1 cellular context compared by ENCODE assay signal in the genomic region with DNA sequence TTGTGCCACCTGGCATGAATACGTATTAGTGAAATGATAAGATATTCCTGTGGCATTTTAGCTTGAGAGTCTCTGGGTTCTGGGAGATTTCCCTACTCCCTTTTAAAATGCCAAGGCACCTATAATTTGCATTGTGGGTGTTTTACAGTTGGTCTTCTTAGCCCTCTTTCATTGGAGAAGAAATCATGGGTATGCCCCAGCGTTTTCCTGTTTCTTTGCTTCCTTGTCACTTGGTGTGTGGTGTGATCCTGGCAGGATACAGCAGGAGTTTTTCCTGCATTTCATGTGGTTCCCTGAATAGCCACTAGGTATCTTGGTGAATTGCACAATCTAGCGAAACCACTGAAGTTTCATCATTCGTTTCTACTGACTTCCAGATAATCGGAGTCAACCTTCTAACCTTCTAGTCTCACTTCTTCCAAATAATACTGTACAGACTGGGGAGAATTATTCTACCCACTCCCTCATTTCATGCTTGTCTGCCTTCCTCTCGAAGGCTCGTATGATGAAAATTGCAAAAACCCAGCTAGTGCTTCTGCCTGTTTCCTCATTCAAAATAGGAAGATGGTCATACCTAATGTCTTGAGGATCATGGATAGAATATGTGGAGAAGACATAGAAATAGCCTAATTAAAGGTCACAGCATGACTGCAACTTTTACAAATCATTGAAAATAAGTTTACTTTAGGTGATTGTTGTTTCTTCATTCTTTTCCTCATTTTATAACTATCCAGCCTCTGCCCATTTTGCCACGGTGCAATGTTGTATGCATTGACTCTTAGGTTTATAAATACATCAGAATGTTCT.
TF ChIP-seq lines count a peak whose summit lies in the region.

No MANE protein-coding gene starts in this region.

TF ChIP-seq in K562, 482 proteins besides CTCF, POLR2A, EP300 and RAD21 (continued from another document and continues in another):
- TF ChIP-seq, protein P1, sequence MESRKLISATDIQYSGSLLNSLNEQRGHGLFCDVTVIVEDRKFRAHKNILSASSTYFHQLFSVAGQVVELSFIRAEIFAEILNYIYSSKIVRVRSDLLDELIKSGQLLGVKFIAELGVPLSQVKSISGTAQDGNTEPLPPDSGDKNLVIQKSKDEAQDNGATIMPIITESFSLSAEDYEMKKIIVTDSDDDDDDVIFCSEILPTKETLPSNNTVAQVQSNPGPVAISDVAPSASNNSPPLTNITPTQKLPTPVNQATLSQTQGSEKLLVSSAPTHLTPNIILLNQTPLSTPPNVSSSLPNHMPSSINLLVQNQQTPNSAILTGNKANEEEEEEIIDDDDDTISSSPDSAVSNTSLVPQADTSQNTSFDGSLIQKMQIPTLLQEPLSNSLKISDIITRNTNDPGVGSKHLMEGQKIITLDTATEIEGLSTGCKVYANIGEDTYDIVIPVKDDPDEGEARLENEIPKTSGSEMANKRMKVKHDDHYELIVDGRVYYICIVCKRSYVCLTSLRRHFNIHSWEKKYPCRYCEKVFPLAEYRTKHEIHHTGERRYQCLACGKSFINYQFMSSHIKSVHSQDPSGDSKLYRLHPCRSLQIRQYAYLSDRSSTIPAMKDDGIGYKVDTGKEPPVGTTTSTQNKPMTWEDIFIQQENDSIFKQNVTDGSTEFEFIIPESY (CRISPR knock-in tag; IDR thresholded peaks at IDR 0.05), result 0 out of 2 replicates have a peak, but pooled peaks have one; percentile 35
- TF ChIP-seq ZNF133 (CRISPR knock-in tag; IDR thresholded peaks at IDR 0.05), result no peak
- 0 out of 2 replicates have a peak, but pooled peaks have one; percentile 20 for TF ChIP-seq DMBX1 (CRISPR knock-in tag; IDR thresholded peaks at IDR 0.05; ENCODE audit: borderline replicate concordance)
- no peak for TF ChIP-seq POLR2B (IDR thresholded peaks at IDR 0.05; ENCODE audit: low read depth, partially characterized antibody)
- no peak for TF ChIP-seq BRD9 (IDR thresholded peaks at IDR 0.05; ENCODE audit: low read depth, partially characterized antibody)
- TF ChIP-seq ELF2 (CRISPR knock-in tag; IDR thresholded peaks at IDR 0.05), result peak; percentile 73
- 0 out of 2 replicates have a peak, but pooled peaks have one; percentile 51 for TF ChIP-seq ZNF3 (CRISPR knock-in tag; IDR thresholded peaks at IDR 0.05)
- no peak for TF ChIP-seq LARP7 (IDR thresholded peaks at IDR 0.05)
- TF ChIP-seq FOXP1 (CRISPR knock-in tag; IDR thresholded peaks at IDR 0.05), result no peak
- no peak for TF ChIP-seq ZBTB1 (CRISPR knock-in tag; IDR thresholded peaks at IDR 0.05; ENCODE audit: borderline replicate concordance, low read depth)
- no peak for TF ChIP-seq SLC30A9 (CRISPR knock-in tag; IDR thresholded peaks at IDR 0.05)
- peak; percentile 23; the same call in 1 of the 2 replicates for TF ChIP-seq RFX7 (CRISPR knock-in tag; IDR thresholded peaks at IDR 0.05)
- TF ChIP-seq TAF9B (IDR thresholded peaks at IDR 0.05; ENCODE audit: partially characterized antibody), result no peak
- TF ChIP-seq, protein P2, sequence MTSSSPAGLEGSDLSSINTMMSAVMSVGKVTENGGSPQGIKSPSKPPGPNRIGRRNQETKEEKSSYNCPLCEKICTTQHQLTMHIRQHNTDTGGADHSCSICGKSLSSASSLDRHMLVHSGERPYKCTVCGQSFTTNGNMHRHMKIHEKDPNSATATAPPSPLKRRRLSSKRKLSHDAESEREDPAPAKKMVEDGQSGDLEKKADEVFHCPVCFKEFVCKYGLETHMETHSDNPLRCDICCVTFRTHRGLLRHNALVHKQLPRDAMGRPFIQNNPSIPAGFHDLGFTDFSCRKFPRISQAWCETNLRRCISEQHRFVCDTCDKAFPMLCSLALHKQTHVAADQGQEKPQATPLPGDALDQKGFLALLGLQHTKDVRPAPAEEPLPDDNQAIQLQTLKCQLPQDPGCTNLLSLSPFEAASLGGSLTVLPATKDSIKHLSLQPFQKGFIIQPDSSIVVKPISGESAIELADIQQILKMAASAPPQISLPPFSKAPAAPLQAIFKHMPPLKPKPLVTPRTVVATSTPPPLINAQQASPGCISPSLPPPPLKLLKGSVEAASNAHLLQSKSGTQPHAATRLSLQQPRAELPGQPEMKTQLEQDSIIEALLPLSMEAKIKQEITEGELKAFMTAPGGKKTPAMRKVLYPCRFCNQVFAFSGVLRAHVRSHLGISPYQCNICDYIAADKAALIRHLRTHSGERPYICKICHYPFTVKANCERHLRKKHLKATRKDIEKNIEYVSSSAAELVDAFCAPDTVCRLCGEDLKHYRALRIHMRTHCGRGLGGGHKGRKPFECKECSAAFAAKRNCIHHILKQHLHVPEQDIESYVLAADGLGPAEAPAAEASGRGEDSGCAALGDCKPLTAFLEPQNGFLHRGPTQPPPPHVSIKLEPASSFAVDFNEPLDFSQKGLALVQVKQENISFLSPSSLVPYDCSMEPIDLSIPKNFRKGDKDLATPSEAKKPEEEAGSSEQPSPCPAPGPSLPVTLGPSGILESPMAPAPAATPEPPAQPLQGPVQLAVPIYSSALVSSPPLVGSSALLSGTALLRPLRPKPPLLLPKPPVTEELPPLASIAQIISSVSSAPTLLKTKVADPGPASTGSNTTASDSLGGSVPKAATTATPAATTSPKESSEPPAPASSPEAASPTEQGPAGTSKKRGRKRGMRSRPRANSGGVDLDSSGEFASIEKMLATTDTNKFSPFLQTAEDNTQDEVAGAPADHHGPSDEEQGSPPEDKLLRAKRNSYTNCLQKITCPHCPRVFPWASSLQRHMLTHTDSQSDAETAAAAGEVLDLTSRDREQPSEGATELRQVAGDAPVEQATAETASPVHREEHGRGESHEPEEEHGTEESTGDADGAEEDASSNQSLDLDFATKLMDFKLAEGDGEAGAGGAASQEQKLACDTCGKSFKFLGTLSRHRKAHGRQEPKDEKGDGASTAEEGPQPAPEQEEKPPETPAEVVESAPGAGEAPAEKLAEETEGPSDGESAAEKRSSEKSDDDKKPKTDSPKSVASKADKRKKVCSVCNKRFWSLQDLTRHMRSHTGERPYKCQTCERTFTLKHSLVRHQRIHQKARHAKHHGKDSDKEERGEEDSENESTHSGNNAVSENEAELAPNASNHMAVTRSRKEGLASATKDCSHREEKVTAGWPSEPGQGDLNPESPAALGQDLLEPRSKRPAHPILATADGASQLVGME (CRISPR knock-in tag; IDR thresholded peaks at IDR 0.05), result no peak; the same call in 1 of the 2 replicates
- no peak for TF ChIP-seq ZNF431 (CRISPR knock-in tag; IDR thresholded peaks at IDR 0.05)
- no peak for TF ChIP-seq MCM5 (IDR thresholded peaks at IDR 0.05; ENCODE audit: low read depth)
- no peak for TF ChIP-seq RB1 (IDR thresholded peaks at IDR 0.05; ENCODE audit: low read depth)
- TF ChIP-seq PTRF (tag; IDR thresholded peaks at IDR 0.05), result no peak; the same call in 1 of the 2 replicates
- no peak for TF ChIP-seq PRMT5 (CRISPR knock-in tag; IDR thresholded peaks at IDR 0.05)
- TF ChIP-seq MAZ (CRISPR knock-in tag; conservative IDR thresholded peaks at IDR 0.05 in 1 of 2, IDR thresholded peaks at IDR 0.05 in 1 of 2), result peak; percentile 32 to 60; a peak in 2 of 4 replicates
- no peak for TF ChIP-seq MTF1 (CRISPR knock-in tag; IDR thresholded peaks at IDR 0.05; ENCODE audit: borderline replicate concordance)
- TF ChIP-seq, protein P3, sequence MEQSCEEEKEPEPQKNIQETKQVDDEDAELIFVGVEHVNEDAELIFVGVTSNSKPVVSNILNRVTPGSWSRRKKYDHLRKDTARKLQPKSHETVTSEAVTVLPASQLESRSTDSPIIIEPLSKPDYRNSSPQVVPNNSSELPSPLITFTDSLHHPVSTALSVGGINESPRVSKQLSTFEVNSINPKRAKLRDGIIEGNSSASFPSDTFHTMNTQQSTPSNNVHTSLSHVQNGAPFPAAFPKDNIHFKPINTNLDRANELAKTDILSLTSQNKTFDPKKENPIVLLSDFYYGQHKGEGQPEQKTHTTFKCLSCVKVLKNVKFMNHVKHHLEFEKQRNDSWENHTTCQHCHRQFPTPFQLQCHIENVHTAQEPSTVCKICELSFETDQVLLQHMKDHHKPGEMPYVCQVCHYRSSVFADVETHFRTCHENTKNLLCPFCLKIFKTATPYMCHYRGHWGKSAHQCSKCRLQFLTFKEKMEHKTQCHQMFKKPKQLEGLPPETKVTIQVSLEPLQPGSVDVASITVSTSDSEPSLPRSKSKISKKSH (CRISPR knock-in tag; IDR thresholded peaks at IDR 0.05), result 0 out of 2 replicates have a peak, but pooled peaks have one; percentile 7
- 0 out of 2 replicates have a peak, but pooled peaks have one; percentile 30 for TF ChIP-seq DNMT1 (IDR thresholded peaks at IDR 0.05)
- no peak for TF ChIP-seq ETV6 (IDR thresholded peaks at IDR 0.05; ENCODE audit: borderline replicate concordance in 1 of 2, low read depth in 2 of 2, low read length in 1 of 2)
- no peak for TF ChIP-seq ETV6 (CRISPR knock-in tag; IDR thresholded peaks at IDR 0.05; ENCODE audit: borderline replicate concordance)
- no peak for TF ChIP-seq KLF10 (CRISPR knock-in tag; IDR thresholded peaks at IDR 0.05)
- TF ChIP-seq ZKSCAN3 (CRISPR knock-in tag; IDR thresholded peaks at IDR 0.05), result 0 out of 2 replicates have a peak, but pooled peaks have one; percentile 21
- TF ChIP-seq FOXJ3 (CRISPR knock-in tag; IDR thresholded peaks at IDR 0.05), result no peak
- no peak for TF ChIP-seq ZNF444 (CRISPR knock-in tag; IDR thresholded peaks at IDR 0.05)
- no peak for TF ChIP-seq ZNF384 (IDR thresholded peaks at IDR 0.05; ENCODE audit: low read depth, low read length)
- no peak for TF ChIP-seq FOXK1 (CRISPR knock-in tag; IDR thresholded peaks at IDR 0.05; ENCODE audit: borderline replicate concordance)
- TF ChIP-seq NFE2L1 (tag; IDR thresholded peaks at IDR 0.05; ENCODE audit: borderline replicate concordance, low read depth), result no peak
- TF ChIP-seq, protein P4, sequence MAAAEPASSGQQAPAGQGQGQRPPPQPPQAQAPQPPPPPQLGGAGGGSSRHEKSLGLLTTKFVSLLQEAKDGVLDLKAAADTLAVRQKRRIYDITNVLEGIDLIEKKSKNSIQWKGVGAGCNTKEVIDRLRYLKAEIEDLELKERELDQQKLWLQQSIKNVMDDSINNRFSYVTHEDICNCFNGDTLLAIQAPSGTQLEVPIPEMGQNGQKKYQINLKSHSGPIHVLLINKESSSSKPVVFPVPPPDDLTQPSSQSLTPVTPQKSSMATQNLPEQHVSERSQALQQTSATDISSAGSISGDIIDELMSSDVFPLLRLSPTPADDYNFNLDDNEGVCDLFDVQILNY (CRISPR knock-in tag; IDR thresholded peaks at IDR 0.05), result no peak
- peak; percentile 17 for TF ChIP-seq CCNT2 (IDR thresholded peaks at IDR 0.05; ENCODE audit: borderline replicate concordance, extremely low read depth, insufficient read length, low read depth, low read length)
- TF ChIP-seq U2AF2 (optimal IDR thresholded peaks at IDR 0.05; ENCODE audit: low read depth, low read length), result no peak
- TF ChIP-seq RBM22 (IDR thresholded peaks at IDR 0.05; ENCODE audit: low read depth, low read length, poor library complexity, severe bottlenecking), result no peak
- TF ChIP-seq U2AF1 (optimal IDR thresholded peaks at IDR 0.05; ENCODE audit: low read depth, low read length), result no peak
- no peak; the same call in 1 of the 2 replicates for TF ChIP-seq OTX1 (CRISPR knock-in tag; IDR thresholded peaks at IDR 0.05)
- TF ChIP-seq NFIX (CRISPR knock-in tag; IDR thresholded peaks at IDR 0.05; ENCODE audit: low read depth), result no peak
- TF ChIP-seq HEY1 (CRISPR knock-in tag; IDR thresholded peaks at IDR 0.05; ENCODE audit: borderline replicate concordance), result 0 out of 2 replicates have a peak, but pooled peaks have one; percentile 3
- TF ChIP-seq ZNF217 (CRISPR knock-in tag; IDR thresholded peaks at IDR 0.05), result no peak
- TF ChIP-seq BRCA1 (IDR thresholded peaks at IDR 0.05), result no peak
- TF ChIP-seq BRCA1 (CRISPR knock-in tag; IDR thresholded peaks at IDR 0.05), result no peak
- TF ChIP-seq DDX20 (tag; IDR thresholded peaks at IDR 0.05; ENCODE audit: low read depth), result no peak
- no peak for TF ChIP-seq EZH2 (IDR thresholded peaks at IDR 0.05; ENCODE audit: borderline replicate concordance, low read depth, low read length)
- no peak for TF ChIP-seq MEF2D (tag; conservative IDR thresholded peaks at IDR 0.05; ENCODE audit: low read depth)
- TF ChIP-seq, protein P5, sequence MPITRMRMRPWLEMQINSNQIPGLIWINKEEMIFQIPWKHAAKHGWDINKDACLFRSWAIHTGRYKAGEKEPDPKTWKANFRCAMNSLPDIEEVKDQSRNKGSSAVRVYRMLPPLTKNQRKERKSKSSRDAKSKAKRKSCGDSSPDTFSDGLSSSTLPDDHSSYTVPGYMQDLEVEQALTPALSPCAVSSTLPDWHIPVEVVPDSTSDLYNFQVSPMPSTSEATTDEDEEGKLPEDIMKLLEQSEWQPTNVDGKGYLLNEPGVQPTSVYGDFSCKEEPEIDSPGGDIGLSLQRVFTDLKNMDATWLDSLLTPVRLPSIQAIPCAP (CRISPR knock-in tag; IDR thresholded peaks at IDR 0.05; ENCODE audit: borderline replicate concordance), result no peak
- no peak for TF ChIP-seq RBM14 (IDR thresholded peaks at IDR 0.05; ENCODE audit: borderline replicate concordance, insufficient read depth, low read depth, low read length)
- TF ChIP-seq ZNF699 (CRISPR knock-in tag; IDR thresholded peaks at IDR 0.05; ENCODE audit: insufficient replicate concordance), result no peak
- peak; percentile 39 for TF ChIP-seq ZNF696 (CRISPR knock-in tag; conservative IDR thresholded peaks at IDR 0.05)
- TF ChIP-seq RAD51 (IDR thresholded peaks at IDR 0.05; ENCODE audit: borderline replicate concordance, low read depth), result no peak
- TF ChIP-seq GATA2 (CRISPR knock-in tag; IDR thresholded peaks at IDR 0.05), result no peak
- TF ChIP-seq, protein P6, sequence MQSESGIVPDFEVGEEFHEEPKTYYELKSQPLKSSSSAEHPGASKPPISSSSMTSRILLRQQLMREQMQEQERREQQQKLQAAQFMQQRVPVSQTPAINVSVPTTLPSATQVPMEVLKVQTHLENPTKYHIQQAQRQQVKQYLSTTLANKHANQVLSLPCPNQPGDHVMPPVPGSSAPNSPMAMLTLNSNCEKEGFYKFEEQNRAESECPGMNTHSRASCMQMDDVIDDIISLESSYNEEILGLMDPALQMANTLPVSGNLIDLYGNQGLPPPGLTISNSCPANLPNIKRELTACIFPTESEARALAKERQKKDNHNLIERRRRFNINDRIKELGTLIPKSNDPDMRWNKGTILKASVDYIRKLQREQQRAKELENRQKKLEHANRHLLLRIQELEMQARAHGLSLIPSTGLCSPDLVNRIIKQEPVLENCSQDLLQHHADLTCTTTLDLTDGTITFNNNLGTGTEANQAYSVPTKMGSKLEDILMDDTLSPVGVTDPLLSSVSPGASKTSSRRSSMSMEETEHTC (IDR thresholded peaks at IDR 0.05), result no peak
- TF ChIP-seq, protein P7, sequence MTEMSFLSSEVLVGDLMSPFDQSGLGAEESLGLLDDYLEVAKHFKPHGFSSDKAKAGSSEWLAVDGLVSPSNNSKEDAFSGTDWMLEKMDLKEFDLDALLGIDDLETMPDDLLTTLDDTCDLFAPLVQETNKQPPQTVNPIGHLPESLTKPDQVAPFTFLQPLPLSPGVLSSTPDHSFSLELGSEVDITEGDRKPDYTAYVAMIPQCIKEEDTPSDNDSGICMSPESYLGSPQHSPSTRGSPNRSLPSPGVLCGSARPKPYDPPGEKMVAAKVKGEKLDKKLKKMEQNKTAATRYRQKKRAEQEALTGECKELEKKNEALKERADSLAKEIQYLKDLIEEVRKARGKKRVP (CRISPR knock-in tag; IDR thresholded peaks at IDR 0.05), result peak; percentile 85
- TF ChIP-seq, protein P8, sequence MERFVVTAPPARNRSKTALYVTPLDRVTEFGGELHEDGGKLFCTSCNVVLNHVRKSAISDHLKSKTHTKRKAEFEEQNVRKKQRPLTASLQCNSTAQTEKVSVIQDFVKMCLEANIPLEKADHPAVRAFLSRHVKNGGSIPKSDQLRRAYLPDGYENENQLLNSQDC (CRISPR knock-in tag; IDR thresholded peaks at IDR 0.05), result no peak
- TF ChIP-seq ARID2 (IDR thresholded peaks at IDR 0.05), result no peak
- no peak for TF ChIP-seq ZNF77 (CRISPR knock-in tag; IDR thresholded peaks at IDR 0.05)
- TF ChIP-seq NCOA4 (IDR thresholded peaks at IDR 0.05; ENCODE audit: partially characterized antibody), result no peak
- no peak for TF ChIP-seq CBFA2T2 (conservative IDR thresholded peaks at IDR 0.05)
